ENCODE assay signal across 12 cellular contexts in genomic region chr14:68955164-68955921, GRCh38. TPM values are rescaled to one million over a fixed set of nuclear protein-coding genes. Genes with fewer than 3 reads are reported as not detected.
DNase-seq lines count a peak whose midpoint lies in the region; ATAC-seq, FAIRE-seq and TF ChIP-seq lines count a peak whose summit lies in the region.
"Had no signal": no experiment of that assay in that cellular context is flagged by ENCODE, and none has a peak within 500 bp of the region (broad histone marks: within the 10 kb centered on the region; RNA-seq: fewer than 3 reads in every experiment).

No MANE protein-coding gene starts in this region.

- no peak for ATAC-seq in GM21723 (IDR thresholded peaks at IDR 0.05; ENCODE audit: unreplicated experiment)

- no peak overlapping the region for H3K4ac ChIP-seq in mesendoderm (ENCODE audit: low read depth, low read length)

- H2BK120ac ChIP-seq in mesendoderm (ENCODE audit: low read depth, low read length), result no peak overlapping the region

- peaks cover 92% of the 10 kb centered on the region for H3K4me1 Mint-ChIP-seq in activated naive CD4-positive, alpha-beta T cell treated with anti-CD3 and anti-CD28 coated beads, Interleukin-2, amount 50 U/mL, for 24 hours
- H3K4me1 Mint-ChIP-seq in dendritic cell treated with granulocyte-macrophage colony-stimulating factor and Interleukin-4, amounts not matched to agents 40 ng/mL and 50 ng/mL, for 4 days (ENCODE audit: low read depth), result peaks cover 98% of the 10 kb centered on the region
- peaks cover 65% of the 10 kb centered on the region for H3K4me1 Mint-ChIP-seq in type B pancreatic cell (ENCODE audit: unreplicated experiment)

- H2BK15ac ChIP-seq in mesendoderm (replicated peaks; ENCODE audit: low read depth), result no peak overlapping the region

- H3K4me3 Mint-ChIP-seq in activated naive CD4-positive, alpha-beta T cell treated with anti-CD3 and anti-CD28 coated beads, Interleukin-2, amount 50 U/mL, for 24 hours, result peak overlapping the region; percentile 59
- H3K4me3 Mint-ChIP-seq in dendritic cell treated with granulocyte-macrophage colony-stimulating factor and Interleukin-4, amounts not matched to agents 40 ng/mL and 50 ng/mL, for 4 days, result no peak overlapping the region
- peak overlapping the region; percentile 30 for H3K4me3 Mint-ChIP-seq in type B pancreatic cell

- H3K9me3 Mint-ChIP-seq in activated naive CD4-positive, alpha-beta T cell treated with anti-CD3 and anti-CD28 coated beads, Interleukin-2, amount 50 U/mL, for 24 hours, result no peaks in the 10 kb centered on the region
- H3K9me3 Mint-ChIP-seq in dendritic cell treated with granulocyte-macrophage colony-stimulating factor and Interleukin-4, amounts not matched to agents 40 ng/mL and 50 ng/mL, for 4 days, result no peaks in the 10 kb centered on the region
- no peaks in the 10 kb centered on the region for H3K9me3 Mint-ChIP-seq in type B pancreatic cell

- H3K27me3 ChIP-seq in mesendoderm (ENCODE audit: insufficient read depth, low read length, poor library complexity) (no peaks in the 10 kb centered on the region), H7 (ENCODE audit: control insufficient read depth, insufficient read depth, low read length) (no peaks in the 10 kb centered on the region)
- H3K27me3 ChIP-seq: testis had no signal

- peak overlapping the region; percentile 89 for H3K27ac Mint-ChIP-seq in activated naive CD4-positive, alpha-beta T cell treated with anti-CD3 and anti-CD28 coated beads, Interleukin-2, amount 50 U/mL, for 24 hours
- peak overlapping the region; percentile 35 for H3K27ac Mint-ChIP-seq in dendritic cell treated with granulocyte-macrophage colony-stimulating factor and Interleukin-4, amounts not matched to agents 40 ng/mL and 50 ng/mL, for 4 days
- peak overlapping the region; percentile 78 for H3K27ac Mint-ChIP-seq in type B pancreatic cell

- H4K5ac ChIP-seq in mesendoderm (ENCODE audit: low read length), result no peak overlapping the region

- H3K56ac ChIP-seq in mesendoderm (ENCODE audit: low read length), result peak overlapping the region; percentile 30

- H3K4me2 ChIP-seq in mesendoderm (ENCODE audit: low read length), result no peak overlapping the region

- no CpG with 5 or more reads among the region's 11 CpGs for WGBS in mesendoderm (ENCODE audit: extremely low coverage, insufficient coverage, low lambda C conversion rate)

- peaks cover 7% of the 10 kb centered on the region for H3K4me1 ChIP-seq in mesendoderm (ENCODE audit: control insufficient read depth, low read depth, low read length)

- H2BK5ac ChIP-seq in mesendoderm (ENCODE audit: low read length), result no peak overlapping the region

- no peak overlapping the region for H3K27ac ChIP-seq in mesendoderm (ENCODE audit: low read depth, low read length)

- peaks cover 26% of the 10 kb centered on the region for H3K79me1 ChIP-seq in mesendoderm (ENCODE audit: low read length)

- H3K18ac ChIP-seq in mesendoderm (ENCODE audit: low read length), result no peak overlapping the region

- H3K9ac ChIP-seq in mesendoderm (ENCODE audit: low read length), result no peak overlapping the region

- intact Hi-C loops in dendritic cell treated with granulocyte-macrophage colony-stimulating factor and Interleukin-4, amounts not matched to agents 40 ng/mL and 50 ng/mL, for 4 days (cut with micrococcal nuclease), result no loop called here

- H3K23ac ChIP-seq in mesendoderm (ENCODE audit: low read length), result no peak overlapping the region

- H3K4me3 ChIP-seq in mesendoderm (ENCODE audit: low read length) (no peak overlapping the region), H7 (ENCODE audit: insufficient read depth, low read depth, low read length) (no peak overlapping the region)
- H3K4me3 ChIP-seq: testis had no signal

- no peak overlapping the region for H4K8ac ChIP-seq in mesendoderm (ENCODE audit: low read depth, low read length)

- no peak for TF ChIP-seq CTCF in type B pancreatic cell (conservative IDR thresholded peaks at IDR 0.05)

- peaks cover 86% of the 10 kb centered on the region for H3K79me2 ChIP-seq in mesendoderm (ENCODE audit: control insufficient read depth, insufficient read depth, low read length)

- peaks cover 1% of the 10 kb centered on the region for H3K36me3 Mint-ChIP-seq in activated naive CD4-positive, alpha-beta T cell treated with anti-CD3 and anti-CD28 coated beads, Interleukin-2, amount 50 U/mL, for 24 hours
- peaks cover 47% of the 10 kb centered on the region for H3K36me3 Mint-ChIP-seq in dendritic cell treated with granulocyte-macrophage colony-stimulating factor and Interleukin-4, amounts not matched to agents 40 ng/mL and 50 ng/mL, for 4 days (ENCODE audit: low read depth)
- peaks cover 8% of the 10 kb centered on the region for H3K36me3 Mint-ChIP-seq in type B pancreatic cell

- H3K36me3 ChIP-seq in mesendoderm (ENCODE audit: control insufficient read depth, insufficient read depth, low read length), result no peaks in the 10 kb centered on the region
- H3K36me3 ChIP-seq in H7 (replicated peaks; ENCODE audit: control insufficient read depth, insufficient read depth, low read length), result peaks cover 2% of the 10 kb centered on the region

- no peak for DNase-seq in activated naive CD4-positive, alpha-beta T cell (lab: John Stamatoyannopoulos, UW)
- DNase-seq in mesendoderm (no peak), type B pancreatic cell (ENCODE audit: extremely low spot score, unreplicated experiment) (no peak), H7 (no peak), GM19239 (ENCODE audit: insufficient read length, low spot score) (no peak)
- DNase-seq: activated naive CD4-positive, alpha-beta T cell treated with anti-CD3 and anti-CD28 coated beads, Interleukin-2, amount 50 U/mL, for 16 hours; NCI-H446 treated with DMSO at 0.1 percent for 48 hours; testis had no signal

- H3K27me3 Mint-ChIP-seq in activated naive CD4-positive, alpha-beta T cell treated with anti-CD3 and anti-CD28 coated beads, Interleukin-2, amount 50 U/mL, for 24 hours, result no peaks in the 10 kb centered on the region
- H3K27me3 Mint-ChIP-seq in dendritic cell treated with granulocyte-macrophage colony-stimulating factor and Interleukin-4, amounts not matched to agents 40 ng/mL and 50 ng/mL, for 4 days, result no peaks in the 10 kb centered on the region
- H3K27me3 Mint-ChIP-seq in type B pancreatic cell, result no peaks in the 10 kb centered on the region

- FAIRE-seq in GM19239 (lab: Jason Lieb, UNC), result no peak
- FAIRE-seq: GM12892 had no signal

- H2AK5ac ChIP-seq in mesendoderm (ENCODE audit: low read length), result no peak overlapping the region

RNA-seq across cellular contexts. Expression of gene ACTN1, which starts 23.8 kb away (rescaled TPM):
- polyA plus RNA-seq in mesendoderm (2013, experiment 1 of 2), result 242 TPM
- 251 TPM for polyA plus RNA-seq in mesendoderm (2013, experiment 2 of 2)
- total RNA-seq in type B pancreatic cell (ENCODE audit: low replicate concordance), result 128 and 176 TPM in 2 replicates
- total RNA-seq in H7 (2014; rRNA removed; shearing (Covaris generic)), result 161 and 169 TPM in 2 replicates

Comparison
In these comparisons a context has a peak if more than half of its experiments do, and no peak if none do; other contexts are left out.
1. H3K27ac Mint-ChIP-seq: peak in every context shown above with its lines; median percentile 89 in activated naive CD4-positive, alpha-beta T cell treated with anti-CD3 and anti-CD28 coated beads, Interleukin-2, amount 50 U/mL, for 24 hours; 78 in type B pancreatic cell; 35 in dendritic cell treated with granulocyte-macrophage colony-stimulating factor and Interleukin-4, amounts not matched to agents 40 ng/mL and 50 ng/mL, for 4 days.